In the genomic region with DNA sequence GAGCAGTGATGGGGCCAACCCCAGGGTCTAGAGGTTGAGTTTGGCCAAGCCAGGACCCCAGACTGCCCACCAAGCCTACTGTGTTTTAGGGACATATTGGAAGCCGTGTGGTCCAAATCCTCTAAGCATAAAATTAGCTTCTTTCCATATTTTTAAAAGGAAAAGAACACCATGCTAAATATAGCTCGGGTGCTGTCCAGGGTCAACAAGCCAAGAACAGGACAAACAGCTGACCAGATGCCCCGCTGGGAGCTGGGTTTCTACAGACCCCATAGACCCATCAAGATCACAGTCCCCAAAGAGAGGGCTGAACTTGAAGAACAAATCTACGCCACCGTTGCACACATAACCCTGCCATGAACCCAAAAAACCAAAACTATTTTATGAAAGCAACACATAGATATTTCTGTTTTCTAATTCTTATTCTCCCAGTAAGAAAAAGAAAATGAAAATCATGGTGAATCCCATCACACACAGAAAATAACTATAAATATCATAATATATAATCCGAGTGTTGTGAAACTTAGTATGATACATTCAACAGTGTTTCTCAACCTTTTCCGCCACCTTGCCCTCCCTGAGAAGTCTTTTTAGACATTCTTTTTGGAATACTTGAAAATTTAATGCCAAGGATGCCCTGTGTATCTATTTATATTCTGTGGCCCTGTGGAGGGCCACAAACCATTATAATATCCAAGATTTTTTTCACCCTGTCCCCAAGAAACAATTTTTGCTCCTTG, we compare ENCODE assay signal across 19 cellular contexts. TPM values are rescaled to one million over a fixed set of nuclear protein-coding genes. Genes with fewer than 3 reads are reported as not detected.
A peak's percentile ranks its signal among the peaks of the same experiment; 100 is the strongest.
DNase-seq lines count a peak whose midpoint lies in the region; ATAC-seq and TF ChIP-seq lines count a peak whose summit lies in the region.
"Had no signal": no experiment of that assay in that cellular context is flagged by ENCODE, and none has a peak within 500 bp of the region (broad histone marks: within the 10 kb centered on the region; RNA-seq: fewer than 3 reads in every experiment).

No MANE protein-coding gene starts in this region.

- no peak for TF ChIP-seq POLR2A in ovary (IDR thresholded peaks at IDR 0.05)
- TF ChIP-seq POLR2A in uterus (IDR thresholded peaks at IDR 0.05) = no peak

- H3K4me1 ChIP-seq in right cardiac atrium (ENCODE audit: control insufficient read depth, insufficient read depth, low read length) (no peaks in the 10 kb centered on the region), ascending aorta (peaks cover 30 to 56% of the 10 kb centered on the region in 2 donors), ovary (ENCODE audit: insufficient read depth) (peaks cover 37% of the 10 kb centered on the region), uterus (peaks cover 0 to 9% of the 10 kb centered on the region in 2 donors), trophoblast cell (ENCODE audit: control insufficient read depth in 1 of 2, insufficient read depth in 2 of 2, low read length in 2 of 2) (peaks cover 26% of the 10 kb centered on the region in 2 experiments)

- no peak overlapping the region for H2BK120ac ChIP-seq in trophoblast cell (ENCODE audit: insufficient read depth, low read length, poor library complexity)

- no peak overlapping the region for H3K4ac ChIP-seq in trophoblast cell (ENCODE audit: low read depth, low read length)

- no peak overlapping the region for H3K23ac ChIP-seq in trophoblast cell (ENCODE audit: low read length)

- H3K14ac ChIP-seq in trophoblast cell (ENCODE audit: low read length) = no peak overlapping the region

- H3K4me3 ChIP-seq in right cardiac atrium (ENCODE audit: low read length) = no peak overlapping the region
- peak overlapping the region; percentile 8 to 31 for H3K4me3 ChIP-seq in ascending aorta
- H3K4me3 ChIP-seq in ovary = no peak overlapping the region
- H3K4me3 ChIP-seq in uterus = no peak overlapping the region
- H3K4me3 ChIP-seq in trophoblast cell (ENCODE audit: low read depth, low read length) = no peak overlapping the region
- H3K4me3 ChIP-seq: BLaER1, GM23248, Peyer's patch had no signal

- no peak overlapping the region for H4K91ac ChIP-seq in trophoblast cell (ENCODE audit: low read depth, low read length)

- TF ChIP-seq CTCF in ascending aorta (IDR thresholded peaks at IDR 0.05) (no peak), ovary (IDR thresholded peaks at IDR 0.05) (no peak), uterus (IDR thresholded peaks at IDR 0.05) (no peak)
- no peak for TF ChIP-seq CTCF in CD4-positive, alpha-beta T cell (IDR thresholded peaks at IDR 0.05)

- no peak for TF ChIP-seq EP300 in ovary (IDR thresholded peaks at IDR 0.05)

- no peak overlapping the region for H3K27ac Mint-ChIP-seq in CD4-positive, alpha-beta T cell
- H3K27ac Mint-ChIP-seq: CD8-positive, alpha-beta memory T cell had no signal

- no peak overlapping the region for H4K12ac ChIP-seq in trophoblast cell (ENCODE audit: low read depth, low read length)

- H3K27me3 ChIP-seq in right cardiac atrium (ENCODE audit: control insufficient read depth, insufficient read depth) (no peaks in the 10 kb centered on the region), ascending aorta (no peaks in the 10 kb centered on the region), ovary (no peaks in the 10 kb centered on the region), uterus (no peaks in the 10 kb centered on the region), trophoblast cell (ENCODE audit: insufficient read depth, low read length) (no peaks in the 10 kb centered on the region)
- no peaks in the 10 kb centered on the region for H3K27me3 ChIP-seq in CD4-positive, alpha-beta T cell (ENCODE audit: control insufficient read depth, insufficient read depth, low read length)
- H3K27me3 ChIP-seq: BLaER1, Peyer's patch had no signal

- ATAC-seq in Right ventricle myocardium inferior = peak; percentile 33
- ATAC-seq in right cardiac atrium = no peak
- no peak for ATAC-seq in CD4-positive, alpha-beta T cell (ENCODE audit: poor library complexity)
- ATAC-seq: HCT116 had no signal

- peaks cover 28% of the 10 kb centered on the region for H3K27me3 Mint-ChIP-seq in CD4-positive, alpha-beta T cell

- H3K9me3 Mint-ChIP-seq in CD4-positive, alpha-beta T cell = no peaks in the 10 kb centered on the region
- H3K9me3 Mint-ChIP-seq: CD8-positive, alpha-beta memory T cell had no signal

- H3K36me3 ChIP-seq in ascending aorta (no peaks in the 10 kb centered on the region), ovary (no peaks in the 10 kb centered on the region), uterus (no peaks in the 10 kb centered on the region), trophoblast cell (ENCODE audit: control insufficient read depth in 1 of 2, insufficient read depth in 2 of 2, low read length in 2 of 2) (no peaks in the 10 kb centered on the region)
- H3K36me3 ChIP-seq: BLaER1 had no signal

- no peak for DNase-seq in Right ventricle myocardium inferior (ENCODE audit: missing footprints)
- no peak for DNase-seq in right cardiac atrium
- no peak for DNase-seq in ascending aorta (ENCODE audit: low spot score in 2 of 2)
- DNase-seq in ovary = peak in 2 of 5 donors; percentile 42 to 57
- no peak for DNase-seq in uterus
- DNase-seq in trophoblast cell = no peak
- no peak for DNase-seq in activated gamma-delta T cell treated with Interleukin-2 at 50 U/mL for 16 hours
- DNase-seq in CD4-positive, alpha-beta T cell = no peak
- DNase-seq: CD8-positive, alpha-beta memory T cell; DMS79; GM23248; NCI-H1436 treated with DMSO at 0.1 percent for 48 hours; NCI-H2081 treated with DMSO at 0.1 percent for 48 hours; NCI-H524; SHP77 treated with DMSO at 0.1 percent for 48 hours had no signal

- POLR2A ChIA-PET in CD4-positive, alpha-beta T cell (lab: Charles Lee) = no interaction called here

- H3K79me2 ChIP-seq in trophoblast cell (ENCODE audit: control insufficient read depth, insufficient read depth, low read length, poor library complexity) = peaks cover 5% of the 10 kb centered on the region

- H4K8ac ChIP-seq in trophoblast cell (ENCODE audit: low read depth, low read length) = no peak overlapping the region

- no peak overlapping the region for H3K27ac ChIP-seq in right cardiac atrium (ENCODE audit: low read length)
- peak overlapping the region; percentile 55 to 75 for H3K27ac ChIP-seq in ascending aorta
- H3K27ac ChIP-seq in ovary = peak overlapping the region; percentile 41 to 71
- peak overlapping the region; percentile 31 to 50 for H3K27ac ChIP-seq in uterus
- no peak overlapping the region for H3K27ac ChIP-seq in trophoblast cell (ENCODE audit: low read depth, low read length)
- no peak overlapping the region for H3K27ac ChIP-seq in CD4-positive, alpha-beta T cell (ENCODE audit: low read depth, low read length)
- H3K27ac ChIP-seq: BLaER1, GM23248, KMS-11, Peyer's patch had no signal

- no peak overlapping the region for H2BK12ac ChIP-seq in trophoblast cell (ENCODE audit: low read length)

- H2AFZ ChIP-seq in trophoblast cell (ENCODE audit: insufficient read depth, low read length, poor library complexity) = no peak overlapping the region
- H2AFZ ChIP-seq: GM23248 had no signal

- no peak overlapping the region for H2BK5ac ChIP-seq in trophoblast cell (ENCODE audit: low read depth, low read length, poor library complexity)

- CTCF ChIA-PET in CD4-positive, alpha-beta T cell (lab: Charles Lee) = no interaction called here

- H2AK5ac ChIP-seq in trophoblast cell (ENCODE audit: low read length) = no peak overlapping the region

- H3K9ac ChIP-seq in trophoblast cell (ENCODE audit: low read length) = no peak overlapping the region
- H3K9ac ChIP-seq: BLaER1, GM23248, KMS-11 had no signal

- intact Hi-C loops in Right ventricle myocardium inferior (cut with DNase I) (loop anchor here (5.0 kb wide), 1 partner anchor 59 kb away; the partner anchor contains the start of gene TMEM51), right cardiac atrium (cut with DNase I) (no loop called here), ascending aorta (cut with DNase I) (no loop called here), ovary (cut with DNase I) (loop anchor here in 2 of 4 donors (5.0 kb wide), 2 partner anchors 54 to 59 kb away; partner anchors contain the start of gene TMEM51 (in 1 of the 2)), uterus (cut with DNase I; ENCODE audit: low total_unique reads) (no loop called here)
- intact Hi-C loops in CD4-positive, alpha-beta T cell (cut with DNase I, micrococcal nuclease) = no loop called here

- H3K9me3 ChIP-seq in right cardiac atrium (ENCODE audit: control insufficient read depth, low read length) (no peaks in the 10 kb centered on the region), ascending aorta (no peaks in the 10 kb centered on the region), ovary (no peaks in the 10 kb centered on the region), uterus (no peaks in the 10 kb centered on the region), trophoblast cell (ENCODE audit: insufficient read depth, low read depth, low read length) (peaks cover 4% of the 10 kb centered on the region)
- no peaks in the 10 kb centered on the region for H3K9me3 ChIP-seq in CD4-positive, alpha-beta T cell (ENCODE audit: control insufficient read depth, low read length)
- H3K9me3 ChIP-seq: BLaER1, Peyer's patch had no signal

- WGBS in right cardiac atrium = 83% methylated on average over 7 of the region's 7 CpGs
- WGBS in ovary, 3 donors = 21 to 40% (median 22%) methylated on average over 7 of the region's 7 CpGs
- WGBS in trophoblast cell (ENCODE audit: extremely low coverage, insufficient coverage, insufficient read length) = no CpG with 5 or more reads among the region's 7 CpGs

- H3K4me1 Mint-ChIP-seq in CD4-positive, alpha-beta T cell (ENCODE audit: low read depth) = no peaks in the 10 kb centered on the region
- H3K4me1 Mint-ChIP-seq: CD8-positive, alpha-beta memory T cell had no signal

- no peaks in the 10 kb centered on the region for H3K36me3 Mint-ChIP-seq in CD4-positive, alpha-beta T cell (ENCODE audit: low read depth)
- H3K36me3 Mint-ChIP-seq: CD8-positive, alpha-beta memory T cell had no signal

- H3K18ac ChIP-seq in trophoblast cell (ENCODE audit: low read length) = no peak overlapping the region

- peaks cover 12% of the 10 kb centered on the region for H3K79me1 ChIP-seq in trophoblast cell (ENCODE audit: low read length)

- H3K4me3 Mint-ChIP-seq in CD4-positive, alpha-beta T cell = no peak overlapping the region
- H3K4me3 Mint-ChIP-seq: CD8-positive, alpha-beta memory T cell had no signal

- H3K4me2 ChIP-seq in trophoblast cell (ENCODE audit: low read length) = no peak overlapping the region
- H3K4me2 ChIP-seq: BLaER1, KMS-11 had no signal

RNA-seq across cellular contexts. Expression of gene FHAD1, which starts 36.2 kb away (rescaled TPM):
- total RNA-seq in Right ventricle myocardium inferior (not detected), right cardiac atrium (1 to 10 TPM in 1 of 4 donors, under 1 TPM in 2, not detected in 1; 0.06 to 1.0 (median 0.09) TPM), ascending aorta (not detected), ovary (10 to 100 TPM in 1 of 7 donors, 1 to 10 TPM in 4, under 1 TPM in 2; 0.53 to 23.0 (median 2.3) TPM), uterus (1 to 10 TPM in 2 of 4 donors, not detected in 2; 1.1 to 4.1 TPM)
- polyA plus RNA-seq in right cardiac atrium (0.25 TPM), ovary (under 1 TPM; 0.40 to 0.65 TPM)
- 0.06 and 0.11 TPM in 2 replicates for polyA plus RNA-seq in trophoblast cell (2013)
- not detected for total RNA-seq in CD4-positive, alpha-beta T cell
- total RNA-seq: CD8-positive, alpha-beta memory T cell; GM23248 had no signal
- polyA plus RNA-seq: CD8-positive, alpha-beta memory T cell had no signal

RNA-seq across cellular contexts. Expression of gene TMEM51, which starts 57.3 kb away (rescaled TPM):
- total RNA-seq in Right ventricle myocardium inferior (4.7 TPM), right cardiac atrium (1 to 10 TPM; 3.7 to 5.4 (median 4.6) TPM), ascending aorta (not detected), ovary (10 to 100 TPM; 17.2 to 38.5 (median 24.0) TPM), uterus (10 to 100 TPM in 1 of 4 donors, 1 to 10 TPM in 3; 1.3 to 45.0 (median 9.9) TPM)
- polyA plus RNA-seq in right cardiac atrium (4.3 TPM), ovary (10 to 100 TPM in 1 of 2 donors, 1 to 10 TPM in 1; 9.4 to 19.4 TPM)
- 17.2 and 18.7 TPM in 2 replicates for polyA plus RNA-seq in trophoblast cell (2013)
- not detected for total RNA-seq in CD4-positive, alpha-beta T cell
- polyA plus RNA-seq: CD8-positive, alpha-beta memory T cell had no signal

Comparison
In these comparisons a context has a peak if more than half of its experiments do, and no peak if none do; other contexts are left out.
1. H3K27ac ChIP-seq: peak in ascending aorta (2 of 2), ovary (2 of 2) and uterus (2 of 2); none in right cardiac atrium (single experiment), trophoblast cell (single experiment) and CD4-positive, alpha-beta T cell (single experiment).
2. H3K4me3 ChIP-seq: peak in ascending aorta (2 of 2); none in right cardiac atrium (single experiment), ovary (single experiment), uterus (0 of 2) and trophoblast cell (single experiment).